In genomic region chr11:18313985-18314763, GRCh38 we compare ENCODE assay signal across 1 cellular context.
TF ChIP-seq lines count a peak whose summit lies in the region.

No MANE protein-coding gene starts in this region.

TF ChIP-seq in K562, 482 proteins besides CTCF, POLR2A, EP300 and RAD21 (continued from another document):
- TF ChIP-seq CEBPB (tag; IDR thresholded peaks at IDR 0.05) (peak; percentile 63), DNMT1 (IDR thresholded peaks at IDR 0.05) (no peak), EZH2 (IDR thresholded peaks at IDR 0.05; ENCODE audit: borderline replicate concordance, low read depth, low read length) (no peak), ATF7 (IDR thresholded peaks at IDR 0.05) (0 out of 2 replicates have a peak, but pooled peaks have one; percentile 14), E2F6 (IDR thresholded peaks at IDR 0.05; ENCODE audit: borderline replicate concordance in 1 of 2, extremely low read depth in 1 of 2, insufficient read depth in 1 of 2, insufficient read length in 1 of 2, low read depth in 1 of 2, low read length in 1 of 2, poor library complexity in 1 of 2, severe bottlenecking in 1 of 2) (no peak), ZNF274 (IDR thresholded peaks at IDR 0.05; ENCODE audit: borderline replicate concordance, low read depth, low read length) (no peak), ZFP30 (CRISPR knock-in tag; IDR thresholded peaks at IDR 0.05; ENCODE audit: borderline replicate concordance) (no peak), GTF2A2 (tag; IDR thresholded peaks at IDR 0.05) (no peak), HDGF (IDR thresholded peaks at IDR 0.05) (no peak), RREB1 (CRISPR knock-in tag; IDR thresholded peaks at IDR 0.05) (no peak), FOSL1 (tag; conservative IDR thresholded peaks at IDR 0.05) (peak; percentile 68), PTTG1 (tag; IDR thresholded peaks at IDR 0.05; ENCODE audit: low read depth) (no peak), SMAD4 (CRISPR knock-in tag; conservative IDR thresholded peaks at IDR 0.05) (0 out of 2 replicates have a peak, but pooled peaks have one; percentile 31), GTF2F1 (IDR thresholded peaks at IDR 0.05; ENCODE audit: low read depth, low read length) (no peak), RBFOX2 (IDR thresholded peaks at IDR 0.05; ENCODE audit: low read depth, low read length) (no peak), EP400 (IDR thresholded peaks at IDR 0.05) (peak; percentile 60), MAFF (IDR thresholded peaks at IDR 0.05; ENCODE audit: low read length) (peak; percentile 24; the same call in 1 of the 2 replicates), ZNF318 (IDR thresholded peaks at IDR 0.05; ENCODE audit: borderline replicate concordance in 1 of 2, low read depth in 1 of 2) (no peak), KLF10 (CRISPR knock-in tag; IDR thresholded peaks at IDR 0.05) (no peak), THAP12 (CRISPR knock-in tag; IDR thresholded peaks at IDR 0.05) (no peak), ZNF436 (CRISPR knock-in tag; IDR thresholded peaks at IDR 0.05) (no peak), ZNF354B (CRISPR knock-in tag; IDR thresholded peaks at IDR 0.05) (no peak), PCBP2 (IDR thresholded peaks at IDR 0.05; ENCODE audit: low read depth, low read length, poor library complexity, severe bottlenecking) (no peak), ZMIZ1 (IDR thresholded peaks at IDR 0.05; ENCODE audit: low read depth in 2 of 2, low read length in 2 of 2) (no peak), RBM39 (optimal IDR thresholded peaks at IDR 0.05; ENCODE audit: low read depth, low read length) (no peak), SMAD3 (CRISPR knock-in tag; conservative IDR thresholded peaks at IDR 0.05) (no peak), CREB3 (tag; conservative IDR thresholded peaks at IDR 0.05; ENCODE audit: low read depth) (no peak), NCOA1 (IDR thresholded peaks at IDR 0.05; ENCODE audit: low read depth) (no peak), TARDBP (IDR thresholded peaks at IDR 0.05) (no peak), MAFG (tag; conservative IDR thresholded peaks at IDR 0.05) (no peak; the same call in 1 of the 2 replicates), JUN (IDR thresholded peaks at IDR 0.05; ENCODE audit: borderline replicate concordance, low read depth, low read length) (0 out of 2 replicates have a peak, but pooled peaks have one; percentile 37), JUN (CRISPR knock-in tag; IDR thresholded peaks at IDR 0.05; ENCODE audit: borderline replicate concordance) (no peak), ZNF764 (CRISPR knock-in tag; IDR thresholded peaks at IDR 0.05; ENCODE audit: low read depth) (no peak), FOXJ2 (tag; IDR thresholded peaks at IDR 0.05) (no peak), ZNF431 (CRISPR knock-in tag; IDR thresholded peaks at IDR 0.05) (0 out of 2 replicates have a peak, but pooled peaks have one; percentile 47), NR2C2 (CRISPR knock-in tag; IDR thresholded peaks at IDR 0.05) (no peak), NR2C2 (tag; IDR thresholded peaks at IDR 0.05) (no peak), TFAM (CRISPR knock-in tag; conservative IDR thresholded peaks at IDR 0.05) (no peak), ELF4 (CRISPR knock-in tag; IDR thresholded peaks at IDR 0.05) (no peak), TRIM24 (IDR thresholded peaks at IDR 0.05) (peak in 1 of 2 experiments; percentile 50; a peak in 2 of 4 replicates)
